Comparison of ENCODE assay signal across 9 cellular contexts in the genomic region with DNA sequence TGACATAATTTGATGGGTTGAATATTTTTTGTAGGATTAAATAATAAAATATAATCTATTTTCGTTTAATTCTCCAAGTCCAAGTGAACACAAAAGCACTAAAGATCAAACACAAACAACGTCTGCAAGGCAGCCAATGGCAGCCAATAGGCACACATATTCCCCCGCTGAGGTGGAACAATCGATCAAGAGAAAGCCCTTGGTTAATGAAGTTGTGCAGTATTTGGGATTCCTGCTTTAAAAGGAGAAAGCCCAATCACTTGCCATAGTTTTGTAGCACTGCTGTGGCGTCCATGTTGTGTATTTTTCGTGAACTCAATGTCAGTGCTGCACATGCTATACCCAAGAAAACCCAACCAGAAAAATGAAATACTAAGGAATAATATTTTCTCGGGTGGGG. TPM values are rescaled to one million over a fixed set of nuclear protein-coding genes. Genes with fewer than 3 reads are reported as not detected.
DNase-seq lines count a peak whose midpoint lies in the region; ATAC-seq and TF ChIP-seq lines count a peak whose summit lies in the region.
"Had no signal": no experiment of that assay in that cellular context is flagged by ENCODE, and none has a peak within 500 bp of the region (broad histone marks: within the 10 kb centered on the region; RNA-seq: fewer than 3 reads in every experiment).

No MANE protein-coding gene starts in this region.

- H3K4me1 Mint-ChIP-seq in activated CD8-positive, alpha-beta T cell treated with anti-CD3 and anti-CD28 coated beads, Interleukin-2, amount 10 ng/mL, durations not matched to agents 7 days and 5 days (ENCODE audit: low read depth) = peaks cover 52% of the 10 kb centered on the region
- peaks cover 20% of the 10 kb centered on the region for H3K4me1 Mint-ChIP-seq in mesothelial cell of epicardium

- peak overlapping the region; percentile 76 for H3K4me3 ChIP-seq in HFF-Myc (replicated peaks; ENCODE audit: low read depth, low read length)

- TF ChIP-seq CTCF in HFF-Myc (IDR thresholded peaks at IDR 0.05; ENCODE audit: low read depth, low read length, missing control alignments) (no peak), mesothelial cell of epicardium (IDR thresholded peaks at IDR 0.05; ENCODE audit: unreplicated experiment) (no peak), foreskin keratinocyte (conservative IDR thresholded peaks at IDR 0.05) (no peak)

- H3K4me1 ChIP-seq in foreskin keratinocyte = peaks cover 14% of the 10 kb centered on the region

- H3K4me3 Mint-ChIP-seq in activated CD8-positive, alpha-beta T cell treated with anti-CD3 and anti-CD28 coated beads, Interleukin-2, amount 10 ng/mL, durations not matched to agents 7 days and 5 days = peak overlapping the region; percentile 52
- H3K4me3 Mint-ChIP-seq in mesothelial cell of epicardium = peak overlapping the region; percentile 96

- no peak overlapping the region for H3K27ac Mint-ChIP-seq in activated CD8-positive, alpha-beta T cell treated with anti-CD3 and anti-CD28 coated beads, Interleukin-2, amount 10 ng/mL, durations not matched to agents 7 days and 5 days
- no peak overlapping the region for H3K27ac Mint-ChIP-seq in mesothelial cell of epicardium

- POLR2A ChIA-PET in activated CD8-positive, alpha-beta T cell treated with anti-CD3 and anti-CD28 coated beads, Interleukin-2, amount 10 ng/mL, durations not matched to agents 7 days and 5 days (lab: Charles Lee) = interaction anchor here (2.7 to 3.3 kb wide), 3 partner anchors 71 to 199 kb away, joined by 9 to 16 read pairs (median 16); a partner anchor contains a TSS

- H3K27me3 Mint-ChIP-seq in activated CD8-positive, alpha-beta T cell treated with anti-CD3 and anti-CD28 coated beads, Interleukin-2, amount 10 ng/mL, durations not matched to agents 7 days and 5 days (ENCODE audit: low read depth) = peaks cover 2% of the 10 kb centered on the region
- peaks cover 2% of the 10 kb centered on the region for H3K27me3 Mint-ChIP-seq in mesothelial cell of epicardium (ENCODE audit: low read depth)

- no peak overlapping the region for H3K27ac ChIP-seq in foreskin keratinocyte

- CTCF ChIA-PET in activated CD8-positive, alpha-beta T cell treated with anti-CD3 and anti-CD28 coated beads, Interleukin-2, amount 10 ng/mL, durations not matched to agents 7 days and 5 days (lab: Charles Lee) = interaction anchor here (2.4 to 5.2 kb wide), 3 partner anchors 20 to 199 kb away, joined by 12 to 55 read pairs (median 20); no protein-coding TSS in a partner anchor

- ATAC-seq in activated CD8-positive, alpha-beta T cell treated with anti-CD3 and anti-CD28 coated beads, Interleukin-2, amount 10 ng/mL, durations not matched to agents 7 days and 5 days = no peak
- ATAC-seq in GM18498 (IDR thresholded peaks at IDR 0.05; ENCODE audit: unreplicated experiment) (no peak), foreskin keratinocyte (no peak)

- H3K36me3 Mint-ChIP-seq in activated CD8-positive, alpha-beta T cell treated with anti-CD3 and anti-CD28 coated beads, Interleukin-2, amount 10 ng/mL, durations not matched to agents 7 days and 5 days (ENCODE audit: low read depth) = peaks cover 39% of the 10 kb centered on the region
- H3K36me3 Mint-ChIP-seq in mesothelial cell of epicardium = peaks cover 2% of the 10 kb centered on the region

- H3K27me3 ChIP-seq in foreskin keratinocyte = no peaks in the 10 kb centered on the region

- no peaks in the 10 kb centered on the region for H3K9me3 Mint-ChIP-seq in activated CD8-positive, alpha-beta T cell treated with anti-CD3 and anti-CD28 coated beads, Interleukin-2, amount 10 ng/mL, durations not matched to agents 7 days and 5 days (ENCODE audit: insufficient read depth)
- no peaks in the 10 kb centered on the region for H3K9me3 Mint-ChIP-seq in mesothelial cell of epicardium

- DNase-seq in AML-193 (lab: John Stamatoyannopoulos, UW) (peak; percentile 13 to 28), HFF-Myc (ENCODE audit: extremely low read depth, low read depth) (no peak), mesothelial cell of epicardium (ENCODE audit: low spot score in 2 of 2, unreplicated experiment in 2 of 2) (no peak), HK-2 (ENCODE audit: unreplicated experiment) (no peak), foreskin keratinocyte (no peak)
- no peak for DNase-seq in activated CD8-positive, alpha-beta T cell treated with anti-CD3 and anti-CD28 coated beads, Interleukin-2, amount 10 ng/mL, durations not matched to agents 7 days and 5 days
- no peak for DNase-seq in activated CD8-positive, alpha-beta memory T cell treated with anti-CD3 and anti-CD28 coated beads, Interleukin-2, amount 50 U/mL, for 4 hours
- DNase-seq: stimulated activated CD4-positive, alpha-beta T cell treated with anti-CD3 and anti-CD28 coated beads, Interleukin-12 subunit alpha, Interleukin-12 subunit beta, amount 100 ng/mL, for 4 hours had no signal

RNA-seq across cellular contexts. Expression of a gene that starts 1.5 kb away (rescaled TPM):
- total RNA-seq in activated CD8-positive, alpha-beta T cell treated with anti-CD3 and anti-CD28 coated beads, Interleukin-2, amount 10 ng/mL, durations not matched to agents 7 days and 5 days = 10 to 100 TPM; 45.7 to 54.4 TPM
- 32.7 to 33.5 TPM (median 33.0 TPM) in 3 replicates for total RNA-seq in mesothelial cell of epicardium
- total RNA-seq in foreskin keratinocyte = 69.9 and 79.5 TPM in 2 replicates
- 78.1 and 85.9 TPM in 2 replicates for polyA plus RNA-seq in foreskin keratinocyte

Comparison
In these comparisons a context has a peak if more than half of its experiments do, and no peak if none do; other contexts are left out.
1. DNase-seq: peak in AML-193 (2 of 2); none in HFF-Myc (single experiment), activated CD8-positive, alpha-beta T cell treated with anti-CD3 and anti-CD28 coated beads, Interleukin-2, amount 10 ng/mL, durations not matched to agents 7 days and 5 days (single experiment), mesothelial cell of epicardium (0 of 2), HK-2 (single experiment), activated CD8-positive, alpha-beta memory T cell treated with anti-CD3 and anti-CD28 coated beads, Interleukin-2, amount 50 U/mL, for 4 hours (single experiment) and foreskin keratinocyte (0 of 2).